Comparison of ENCODE assay signal across 8 cellular contexts in genomic region chr2:11465485-11466306, GRCh38. TPM values are rescaled to one million over a fixed set of nuclear protein-coding genes. Genes with fewer than 3 reads are reported as not detected.
A peak's percentile ranks its signal among the peaks of the same experiment; 100 is the strongest.
DNase-seq lines count a peak whose midpoint lies in the region; ATAC-seq, FAIRE-seq and TF ChIP-seq lines count a peak whose summit lies in the region.

Gene E2F6, minus strand, starts transcription at chr2:11466161. Its CDS starts 282 bp downstream, at chr2:11465879.

- peak within 1 kb of the TSS; percentile 89 for H3K4me2 ChIP-seq in mammary epithelial cell (ENCODE audit: insufficient read depth, low read depth, low read length)

- ATAC-seq in GM18870 (IDR thresholded peaks at IDR 0.05; ENCODE audit: unreplicated experiment), result peak; percentile 48
- peak; percentile 77 for ATAC-seq in HG03159 (IDR thresholded peaks at IDR 0.05; ENCODE audit: unreplicated experiment)

- BruUV-seq in A673 (replicated peaks; lab: Mats Ljungman, UMichigan) (no TSS peak), mammary epithelial cell (replicated peaks; lab: Mats Ljungman, UMichigan) (no TSS peak)

- H3K36me3 ChIP-seq in A673 (ENCODE audit: insufficient read depth, low read length, poor library complexity, severe bottlenecking) (peaks cover 23% of the 10 kb centered on the region), mammary epithelial cell (ENCODE audit: insufficient read depth, low read length) (peaks cover 5% of the 10 kb centered on the region), small intestine (ENCODE audit: control insufficient read depth in 2 of 2, insufficient read depth in 2 of 2, low read length in 2 of 2) (no peaks in the 10 kb centered on the region)

- H3K4me1 ChIP-seq in A673 (ENCODE audit: insufficient read depth, low read length, poor library complexity, severe bottlenecking), result peaks cover 3% of the 10 kb centered on the region
- peaks cover 20% of the 10 kb centered on the region for H3K4me1 ChIP-seq in mammary epithelial cell (ENCODE audit: insufficient read depth, low read length)
- H3K4me1 ChIP-seq in small intestine (ENCODE audit: control insufficient read depth in 2 of 2, insufficient read depth in 1 of 2, low read depth in 1 of 2, low read length in 1 of 2), result peaks cover 0 to 11% of the 10 kb centered on the region in 2 donors

- no peaks in the 10 kb centered on the region for H3K9me3 ChIP-seq in A673 (ENCODE audit: low read depth, low read length, poor library complexity, severe bottlenecking)
- no peaks in the 10 kb centered on the region for H3K9me3 ChIP-seq in mammary epithelial cell (replicated peaks; ENCODE audit: insufficient read depth, low read length)
- H3K9me3 ChIP-seq in small intestine (ENCODE audit: control insufficient read depth, low read depth), result no peaks in the 10 kb centered on the region

- DNase-seq in A673 (ENCODE audit: low spot score) (peak; percentile 97), NCI-H226 (peak; percentile 88), mammary epithelial cell (peak; percentile 95), iPS-NIHi11 (ENCODE audit: low spot score) (peak; percentile 96), small intestine (peak; percentile 92)

- H3K79me2 ChIP-seq in mammary epithelial cell (ENCODE audit: insufficient read depth, low read length), result peaks cover 48% of the 10 kb centered on the region

- H2AFZ ChIP-seq in mammary epithelial cell (ENCODE audit: low read depth, low read length), result peak within 1 kb of the TSS; percentile 80

- no peak for FAIRE-seq in small intestine (lab: Jason Lieb, UNC)

- dilution Hi-C loops in mammary epithelial cell (cut with HindIII; ENCODE audit: low sequenced_read_pairs), result no loop called here

- H3K4me3 ChIP-seq in A673 (ENCODE audit: low read depth, low read length, poor library complexity, severe bottlenecking) (peak within 1 kb of the TSS; percentile 60), WI38 (ENCODE audit: low read depth, low read length) (peak within 1 kb of the TSS; percentile 64), mammary epithelial cell (replicated peaks in 1 of 3; ENCODE audit: insufficient read depth in 1 of 3, low read depth in 2 of 3, low read length in 3 of 3) (peak within 1 kb of the TSS; percentile 30 to 67 (median 60)), small intestine (ENCODE audit: low read depth in 1 of 2, low read length in 2 of 2) (peak within 1 kb of the TSS; percentile 37 to 62)

- H3K27ac ChIP-seq in A673 (ENCODE audit: low read depth, low read length, poor library complexity, severe bottlenecking) (peak within 1 kb of the TSS; percentile 90), mammary epithelial cell (ENCODE audit: insufficient read depth, low read depth, low read length) (peak within 1 kb of the TSS; percentile 61), small intestine (ENCODE audit: low read depth in 1 of 2, low read length in 1 of 2) (peak within 1 kb of the TSS; percentile 61 to 87)

- peak within 1 kb of the TSS; percentile 46 for H3K9ac ChIP-seq in mammary epithelial cell (ENCODE audit: insufficient read depth, low read length)

- WGBS in mammary epithelial cell (ENCODE audit: low coverage, missing lambda C conversion rate), result 2% methylated on average over 28 of the region's 86 CpGs
- 0 to 1% (median 1%) methylated on average over 55 to 86 of the region's 86 CpGs for WGBS in small intestine, 3 donors

- in situ Hi-C loops in mammary epithelial cell (cut with MboI; ENCODE audit: low sequenced_read_pairs in 2 of 2), result no loop called here

- H4K20me1 ChIP-seq in mammary epithelial cell (ENCODE audit: insufficient read depth, low read length), result peaks cover 3% of the 10 kb centered on the region

- intact Hi-C loops in A673 (cut with micrococcal nuclease; ENCODE audit: unreplicated experiment) (no loop called here), mammary epithelial cell (cut with micrococcal nuclease) (no loop called here)

- POLR2A ChIA-PET in A673 (lab: Charles Lee; ENCODE audit: low non-redundant PET), result interaction anchor here (0.6 kb wide), 1 partner anchor 670 kb away, joined by 7 read pairs; no protein-coding TSS in a partner anchor

- CTCF ChIA-PET in A673 (lab: Charles Lee), result interaction anchor here (0.6 to 0.7 kb wide), 4 partner anchors 13 to 232 kb away, joined by 3 to 8 read pairs (median 4); no protein-coding TSS in a partner anchor
- CTCF ChIA-PET in mammary epithelial cell (lab: Charles Lee; ENCODE audit: low non-redundant PET), result no interaction called here

- no peaks in the 10 kb centered on the region for H3K27me3 ChIP-seq in A673 (replicated peaks; ENCODE audit: insufficient read depth, low read depth, low read length, poor library complexity)
- no peaks in the 10 kb centered on the region for H3K27me3 ChIP-seq in mammary epithelial cell (ENCODE audit: insufficient read depth, low read length)
- H3K27me3 ChIP-seq in small intestine (ENCODE audit: control insufficient read depth in 2 of 2, insufficient read depth in 2 of 2, low read length in 2 of 2), result no peaks in the 10 kb centered on the region

- TF ChIP-seq CTCF in A673 (conservative IDR thresholded peaks at IDR 0.05; ENCODE audit: low read depth, low read length) (no peak), WI38 (IDR thresholded peaks at IDR 0.05; ENCODE audit: low read depth, low read length) (no peak), mammary epithelial cell (conservative IDR thresholded peaks at IDR 0.05 in 1 of 2, IDR thresholded peaks at IDR 0.05 in 1 of 2; ENCODE audit: extremely low read depth in 1 of 2, insufficient read depth in 1 of 2, low read depth in 1 of 2, low read length in 2 of 2) (no peak)

RNA-seq across cellular contexts. Expression of gene E2F6, which starts in this region (rescaled TPM):
- total RNA-seq in A673 (2021) (32.8 and 35.5 TPM in 2 replicates), mammary epithelial cell (10 to 100 TPM in 1 of 2 donors, 1 to 10 TPM in 1; 9.3 to 13.5 TPM)
- polyA plus RNA-seq in mammary epithelial cell (8.6 TPM), small intestine (1 to 10 TPM; 4.6 to 6.4 (median 4.9) TPM)
- 9.6 TPM for polyA minus RNA-seq in mammary epithelial cell

Comparison
In these comparisons a context has a peak if more than half of its experiments do, and no peak if none do; other contexts are left out.
1. Peak in every context shown above with its lines: DNase-seq, ATAC-seq, H3K4me3 ChIP-seq and H3K27ac ChIP-seq.